In the genomic region with DNA sequence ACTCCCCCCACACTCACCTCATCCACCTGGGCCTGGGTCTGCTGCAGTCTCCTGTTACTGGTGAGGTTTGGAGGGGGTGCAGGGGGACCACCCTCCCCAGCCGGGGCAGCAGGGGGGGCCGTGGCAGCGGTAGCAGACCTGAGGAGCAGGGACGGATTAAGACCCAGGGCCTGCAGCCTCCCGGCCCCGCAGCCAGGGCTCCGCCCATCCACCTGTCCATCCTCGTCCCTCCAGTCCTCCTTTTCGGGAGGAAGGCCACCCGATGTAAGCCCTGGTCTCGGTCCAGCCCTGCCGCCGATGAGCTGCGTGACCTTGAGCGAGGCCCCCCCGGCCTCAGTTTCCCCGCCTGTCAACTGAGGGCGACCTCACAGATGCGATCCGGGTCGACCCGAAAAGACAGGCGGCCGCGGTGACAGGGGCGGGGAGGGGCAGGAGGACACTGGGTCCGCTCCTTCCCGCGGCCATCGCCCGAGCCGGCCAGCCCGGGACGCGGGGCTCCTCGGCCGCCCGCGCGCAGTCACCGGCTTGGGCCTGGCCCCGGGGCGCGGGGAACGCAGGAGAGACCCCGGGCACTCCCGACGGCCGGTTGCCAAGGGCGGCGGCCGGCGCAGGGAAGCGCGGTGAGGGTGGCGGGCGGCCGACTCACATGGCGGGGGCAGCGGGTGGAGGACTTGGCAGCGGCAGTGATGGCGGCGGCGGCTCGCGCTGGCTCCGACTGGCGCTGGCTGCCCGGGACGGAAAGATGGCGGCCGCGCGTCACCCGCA, we compare ENCODE assay signal across 8 cellular contexts. TPM values are rescaled to one million over a fixed set of nuclear protein-coding genes. Genes with fewer than 3 reads are reported as not detected.
A peak's percentile ranks its signal among the peaks of the same experiment; 100 is the strongest.
DNase-seq lines count a peak whose midpoint lies in the region; ATAC-seq and FAIRE-seq lines count a peak whose summit lies in the region.

A gene with protein sequence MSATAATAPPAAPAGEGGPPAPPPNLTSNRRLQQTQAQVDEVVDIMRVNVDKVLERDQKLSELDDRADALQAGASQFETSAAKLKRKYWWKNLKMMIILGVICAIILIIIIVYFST (minus strand): TSS at position 717 of the 765 bp plus-strand sequence. CDS start 69 bp downstream, at position 648.

- peak within 1 kb of the TSS; percentile 97 for H3K23ac ChIP-seq in mesendoderm (ENCODE audit: low read length)

- peak within 1 kb of the TSS; percentile 79 for H3K4me3 Mint-ChIP-seq in activated CD8-positive, alpha-beta T cell treated with anti-CD3 and anti-CD28 coated beads, Interleukin-2, amount 10 ng/mL, durations not matched to agents 7 days and 5 days
- peak within 1 kb of the TSS; percentile 86 to 89 for H3K4me3 Mint-ChIP-seq in effector memory CD8-positive, alpha-beta T cell

- no peaks in the 10 kb centered on the region for H3K27me3 Mint-ChIP-seq in activated CD8-positive, alpha-beta T cell treated with anti-CD3 and anti-CD28 coated beads, Interleukin-2, amount 10 ng/mL, durations not matched to agents 7 days and 5 days (ENCODE audit: low read depth)
- no peaks in the 10 kb centered on the region for H3K27me3 Mint-ChIP-seq in effector memory CD8-positive, alpha-beta T cell

- peak within 1 kb of the TSS; percentile 10 for H2BK120ac ChIP-seq in mesendoderm (ENCODE audit: low read depth, low read length)

- no peaks in the 10 kb centered on the region for H3K27me3 ChIP-seq in mesendoderm (ENCODE audit: insufficient read depth, low read length, poor library complexity)

- ATAC-seq in GM19324 (IDR thresholded peaks at IDR 0.05; ENCODE audit: low FRiP score, unreplicated experiment), result peak; percentile 45
- peak; percentile 58 for ATAC-seq in activated CD8-positive, alpha-beta T cell treated with anti-CD3 and anti-CD28 coated beads, Interleukin-2, amount 10 ng/mL, durations not matched to agents 7 days and 5 days
- ATAC-seq in effector memory CD8-positive, alpha-beta T cell (replicated peaks), result peak; percentile 64

- H3K79me2 ChIP-seq in mesendoderm (ENCODE audit: control insufficient read depth, insufficient read depth, low read length), result peaks cover 9% of the 10 kb centered on the region

- peak within 1 kb of the TSS; percentile 80 for H3K27ac ChIP-seq in mesendoderm (ENCODE audit: low read depth, low read length)

- H3K9me3 Mint-ChIP-seq in activated CD8-positive, alpha-beta T cell treated with anti-CD3 and anti-CD28 coated beads, Interleukin-2, amount 10 ng/mL, durations not matched to agents 7 days and 5 days (ENCODE audit: insufficient read depth), result no peaks in the 10 kb centered on the region
- H3K9me3 Mint-ChIP-seq in effector memory CD8-positive, alpha-beta T cell, result no peaks in the 10 kb centered on the region

- no CpG with 5 or more reads among the region's 75 CpGs for WGBS in mesendoderm (ENCODE audit: extremely low coverage, insufficient coverage, low lambda C conversion rate)

- H2AK5ac ChIP-seq in mesendoderm (ENCODE audit: low read length), result no peak within 1 kb of the TSS

- H3K36me3 Mint-ChIP-seq in activated CD8-positive, alpha-beta T cell treated with anti-CD3 and anti-CD28 coated beads, Interleukin-2, amount 10 ng/mL, durations not matched to agents 7 days and 5 days (ENCODE audit: low read depth), result peaks cover 38% of the 10 kb centered on the region
- peaks cover 64% of the 10 kb centered on the region for H3K36me3 Mint-ChIP-seq in effector memory CD8-positive, alpha-beta T cell (ENCODE audit: insufficient read depth)

- peak within 1 kb of the TSS; percentile 95 for H3K4me2 ChIP-seq in mesendoderm (ENCODE audit: low read length)

- no peak within 1 kb of the TSS for H2BK15ac ChIP-seq in mesendoderm (replicated peaks; ENCODE audit: low read depth)

- peak within 1 kb of the TSS; percentile 93 for H3K9ac ChIP-seq in mesendoderm (ENCODE audit: low read length)

- peaks cover 3% of the 10 kb centered on the region for H3K36me3 ChIP-seq in mesendoderm (ENCODE audit: control insufficient read depth, insufficient read depth, low read length)

- CTCF ChIA-PET in activated CD8-positive, alpha-beta T cell treated with anti-CD3 and anti-CD28 coated beads, Interleukin-2, amount 10 ng/mL, durations not matched to agents 7 days and 5 days (lab: Charles Lee), result interaction anchor here (1.4 to 14.0 kb wide), 3 partner anchors 24 to 44 kb away, joined by 3 to 165 read pairs (median 17); a partner anchor contains a TSS

- peaks cover 14% of the 10 kb centered on the region for H3K4me1 ChIP-seq in mesendoderm (ENCODE audit: control insufficient read depth, low read depth, low read length)

- peaks cover 13% of the 10 kb centered on the region for H3K79me1 ChIP-seq in mesendoderm (ENCODE audit: low read length)

- POLR2A ChIA-PET in activated CD8-positive, alpha-beta T cell treated with anti-CD3 and anti-CD28 coated beads, Interleukin-2, amount 10 ng/mL, durations not matched to agents 7 days and 5 days (lab: Charles Lee), result interaction anchor here (0.6 to 8.3 kb wide), 8 partner anchors 9 to 291 kb away, joined by 3 to 343 read pairs (median 6); a partner anchor contains a TSS

- H3K18ac ChIP-seq in mesendoderm (ENCODE audit: low read length), result peak within 1 kb of the TSS; percentile 94

- FAIRE-seq in RCC 7860 (lab: Jason Lieb, UNC), result no peak

- DNase-seq in AG20443 (ENCODE audit: low spot score), result peak; percentile 78
- peak; percentile 83 for DNase-seq in NCI-H2227 (lab: John Stamatoyannopoulos, UW; ENCODE audit: unreplicated experiment)
- DNase-seq in activated CD8-positive, alpha-beta T cell treated with anti-CD3 and anti-CD28 coated beads, Interleukin-2, amount 10 ng/mL, durations not matched to agents 7 days and 5 days, result peak; percentile 87
- peak; percentile 82 to 87 (median 86) for DNase-seq in effector memory CD8-positive, alpha-beta T cell
- peak; percentile 68 for DNase-seq in mesendoderm
- peak; percentile 70 to 72 for DNase-seq in stimulated activated CD8-positive, alpha-beta memory T cell treated with anti-CD3 and anti-CD28 coated beads, Interleukin-2, amount 100 ng/mL, for 1 hour (ENCODE audit: low read depth in 2 of 2)
- no peak for DNase-seq in RCC 7860 (ENCODE audit: low spot score)

- no peak within 1 kb of the TSS for H4K5ac ChIP-seq in mesendoderm (ENCODE audit: low read length)

- H4K8ac ChIP-seq in mesendoderm (ENCODE audit: low read depth, low read length), result peak within 1 kb of the TSS; percentile 69

- peak within 1 kb of the TSS; percentile 88 for H3K4ac ChIP-seq in mesendoderm (ENCODE audit: low read depth, low read length)

- peak within 1 kb of the TSS; percentile 89 for H2BK5ac ChIP-seq in mesendoderm (ENCODE audit: low read length)

- H3K27ac Mint-ChIP-seq in activated CD8-positive, alpha-beta T cell treated with anti-CD3 and anti-CD28 coated beads, Interleukin-2, amount 10 ng/mL, durations not matched to agents 7 days and 5 days, result peak within 1 kb of the TSS; percentile 94
- H3K27ac Mint-ChIP-seq in effector memory CD8-positive, alpha-beta T cell, result peak within 1 kb of the TSS in 1 of 2 donors; percentile 97

- H3K4me3 ChIP-seq in mesendoderm (ENCODE audit: low read length), result peak within 1 kb of the TSS; percentile 91

- peak within 1 kb of the TSS; percentile 100 for H3K56ac ChIP-seq in mesendoderm (ENCODE audit: low read length)

- peaks cover 63% of the 10 kb centered on the region for H3K4me1 Mint-ChIP-seq in activated CD8-positive, alpha-beta T cell treated with anti-CD3 and anti-CD28 coated beads, Interleukin-2, amount 10 ng/mL, durations not matched to agents 7 days and 5 days (ENCODE audit: low read depth)
- H3K4me1 Mint-ChIP-seq in effector memory CD8-positive, alpha-beta T cell (ENCODE audit: low read depth in 2 of 2), result peaks cover 50 to 58% of the 10 kb centered on the region in 2 donors

RNA-seq across cellular contexts. Expression of the gene that starts here (rescaled TPM):
- 10 to 100 TPM; 56.3 to 56.7 TPM for total RNA-seq in activated CD8-positive, alpha-beta T cell treated with anti-CD3 and anti-CD28 coated beads, Interleukin-2, amount 10 ng/mL, durations not matched to agents 7 days and 5 days
- polyA plus RNA-seq in mesendoderm (2013, experiment 1 of 2), result 14.1 TPM
- 14.0 TPM for polyA plus RNA-seq in mesendoderm (2013, experiment 2 of 2)
